Comparison of ENCODE assay signal across 33 cellular contexts in the genomic region with DNA sequence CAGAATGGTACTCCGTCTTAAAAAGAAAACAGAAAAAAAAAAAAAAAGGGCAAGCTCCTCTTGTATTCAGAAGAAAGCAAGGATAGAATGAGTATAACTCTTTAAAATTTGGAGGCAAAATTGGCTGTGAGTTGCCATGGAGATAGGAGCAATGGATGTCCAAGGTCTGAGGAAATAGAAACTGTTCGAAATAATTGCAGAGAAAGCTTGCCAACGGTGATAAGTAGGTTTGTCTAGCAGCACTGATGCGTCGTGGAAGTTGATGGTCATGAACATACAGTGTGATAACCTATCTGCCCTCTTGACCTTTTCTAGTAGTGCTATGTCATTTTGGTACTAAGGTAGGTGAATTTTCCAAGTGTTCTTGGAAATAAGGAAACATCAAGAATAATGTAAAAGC. TPM values are rescaled to one million over a fixed set of nuclear protein-coding genes. Genes with fewer than 3 reads are reported as not detected.
"Had no signal": no experiment of that assay in that cellular context is flagged by ENCODE, and none has a peak within 500 bp of the region (broad histone marks: within the 10 kb centered on the region; RNA-seq: fewer than 3 reads in every experiment).

No MANE protein-coding gene starts in this region.

- H3K27ac Mint-ChIP-seq: activated CD4-positive, alpha-beta memory T cell treated with anti-CD3 and anti-CD28 coated beads, Interleukin-2, amount 10 ng/mL, durations not matched to agents 7 days and 5 days; activated CD4-positive, alpha-beta T cell treated with anti-CD3 and anti-CD28 coated beads, Interleukin-2, amount 10 ng/mL, durations not matched to agents 7 days and 5 days; activated T-cell treated with anti-CD3 and anti-CD28 coated beads, Interleukin-2, amount 50 U/mL, for 24 hours; WTC11 had no signal

- H3K27me3 ChIP-seq: brain microvascular endothelial cell, dorsolateral prefrontal cortex, heart left ventricle, testis, transverse colon had no signal

- H3K4me3 Mint-ChIP-seq: activated CD4-positive, alpha-beta memory T cell treated with anti-CD3 and anti-CD28 coated beads, Interleukin-2, amount 10 ng/mL, durations not matched to agents 7 days and 5 days; activated CD4-positive, alpha-beta T cell treated with anti-CD3 and anti-CD28 coated beads, Interleukin-2, amount 10 ng/mL, durations not matched to agents 7 days and 5 days had no signal

- ATAC-seq: heart left ventricle; left lobe of liver; lower lobe of right lung; natural killer cell; right cardiac atrium; stimulated activated naive CD8-positive, alpha-beta T cell treated with anti-CD3 and anti-CD28 coated beads, Interleukin-15, Interleukin-2, amounts not matched to agents 100 U/mL and 50 U/mL, for 24 hours; WTC11 had no signal

- H3K36me3 Mint-ChIP-seq: immature natural killer cell, natural killer cell, WTC11 had no signal

- H3K27ac ChIP-seq: brain microvascular endothelial cell, coronary artery, dorsolateral prefrontal cortex, heart left ventricle, lower lobe of right lung, testis, transverse colon had no signal

- H3K36me3 ChIP-seq: brain microvascular endothelial cell, heart left ventricle, lower lobe of right lung, transverse colon had no signal

- H3K27me3 Mint-ChIP-seq: activated CD4-positive, alpha-beta memory T cell treated with anti-CD3 and anti-CD28 coated beads, Interleukin-2, amount 10 ng/mL, durations not matched to agents 7 days and 5 days; activated CD4-positive, alpha-beta T cell treated with anti-CD3 and anti-CD28 coated beads, Interleukin-2, amount 10 ng/mL, durations not matched to agents 7 days and 5 days; activated T-cell treated with anti-CD3 and anti-CD28 coated beads, Interleukin-2, amount 50 U/mL, for 24 hours had no signal

- H3K4me3 ChIP-seq: coronary artery, heart left ventricle, lower lobe of right lung, testis, transverse colon had no signal

- H3K9me3 Mint-ChIP-seq: activated CD4-positive, alpha-beta memory T cell treated with anti-CD3 and anti-CD28 coated beads, Interleukin-2, amount 10 ng/mL, durations not matched to agents 7 days and 5 days; activated CD4-positive, alpha-beta T cell treated with anti-CD3 and anti-CD28 coated beads, Interleukin-2, amount 10 ng/mL, durations not matched to agents 7 days and 5 days; activated T-cell treated with anti-CD3 and anti-CD28 coated beads, Interleukin-2, amount 50 U/mL, for 24 hours; immature natural killer cell; natural killer cell; WTC11 had no signal

- H3K9me3 ChIP-seq: heart left ventricle, lower lobe of right lung, testis, transverse colon had no signal

- DNase-seq: activated CD4-positive, alpha-beta memory T cell treated with anti-CD3 and anti-CD28 coated beads, Interleukin-2, amount 10 ng/mL, durations not matched to agents 7 days and 5 days; activated CD4-positive, alpha-beta T cell treated with anti-CD3 and anti-CD28 coated beads for 1 hour; activated CD4-positive, alpha-beta T cell treated with anti-CD3 and anti-CD28 coated beads, Interleukin-2, amount 10 ng/mL, durations not matched to agents 7 days and 5 days; activated CD8-positive, alpha-beta memory T cell treated with anti-CD3 and anti-CD28 coated beads, Interleukin-2, amount 50 U/mL, for 48 hours; activated naive CD4-positive, alpha-beta T cell treated with anti-CD3 and anti-CD28 coated beads, Interleukin-2, amount 50 U/mL, for 16 hours; activated T-cell treated with anti-CD3 and anti-CD28 coated beads, Interleukin-2, amount 50 U/mL, for 24 hours; amniotic stem cell; brain microvascular endothelial cell; dorsolateral prefrontal cortex; effector memory CD4-positive, alpha-beta T cell; heart left ventricle; hypothalamus; immature natural killer cell; kidney glomerular epithelial cell; lower lobe of right lung; mesendoderm; natural killer cell; right cardiac atrium; stimulated activated CD4-positive, alpha-beta T cell treated with anti-CD3 and anti-CD28 coated beads, Interleukin-2, amount 100 ng/mL, for 48 hours; stimulated activated naive CD8-positive, alpha-beta T cell treated with anti-CD3 and anti-CD28 coated beads, Interleukin-15, Interleukin-2, amounts not matched to agents 100 U/mL and 50 U/mL, for 24 hours; T-helper 9 cell; transverse colon had no signal

RNA-seq across cellular contexts. Expression of gene PDZD9, which starts 10.0 kb away (rescaled TPM):
- total RNA-seq: activated CD4-positive, alpha-beta memory T cell treated with anti-CD3 and anti-CD28 coated beads, Interleukin-2, amount 10 ng/mL, durations not matched to agents 7 days and 5 days; activated CD4-positive, alpha-beta T cell treated with anti-CD3 and anti-CD28 coated beads, Interleukin-2, amount 10 ng/mL, durations not matched to agents 7 days and 5 days; astrocyte; cardiac septum; cerebellum; heart left ventricle; left lobe of liver; lower lobe of right lung; natural killer cell; omental fat pad; right cardiac atrium; skeletal muscle tissue; T-helper 1 cell treated with Interleukin-12 subunit alpha and Interleukin-12 subunit beta and Interleukin-4 antibody, amounts not matched to agents 30 ng/mL and 1 ng/mL, for 36 hours; transverse colon; urinary bladder; WTC11 had no signal
